Comparison of ENCODE assay signal across 11 cellular contexts in genomic region chr10:126123466-126123865, GRCh38.
"Had no signal": no experiment of that assay in that cellular context is flagged by ENCODE, and none has a peak within 500 bp of the region (broad histone marks: within the 10 kb centered on the region; RNA-seq: fewer than 3 reads in every experiment).

No MANE protein-coding gene starts in this region.

- H3K27me3 ChIP-seq: ascending aorta, gastroesophageal sphincter, pancreas, tibial artery, vagina had no signal

- ATAC-seq: gastroesophageal sphincter had no signal

- H3K4me1 ChIP-seq: ascending aorta, gastroesophageal sphincter, pancreas, tibial artery, vagina had no signal

- H3K9me3 Mint-ChIP-seq: activated CD4-positive, alpha-beta T cell treated with anti-CD3 and anti-CD28 coated beads, Interleukin-2, amount 10 ng/mL, durations not matched to agents 7 days and 5 days had no signal

- DNase-seq: activated CD4-positive, alpha-beta T cell treated with anti-CD3 and anti-CD28 coated beads, Interleukin-2, amount 10 ng/mL, durations not matched to agents 7 days and 5 days; activated naive CD4-positive, alpha-beta T cell; pancreas; retina; stimulated activated CD4-positive, alpha-beta T cell treated with anti-CD3 and anti-CD28 coated beads, Interleukin-15, amount 100 ng/mL, for 24 hours; stimulated activated CD4-positive, alpha-beta T cell treated with anti-CD3 and anti-CD28 coated beads, Interleukin-4, amount 100 ng/mL, for 24 hours; stimulated activated naive CD4-positive, alpha-beta T cell; tibial artery had no signal

- H3K4me3 ChIP-seq: ascending aorta, gastroesophageal sphincter, pancreas, tibial artery, vagina had no signal

- H3K4me3 Mint-ChIP-seq: activated CD4-positive, alpha-beta T cell treated with anti-CD3 and anti-CD28 coated beads, Interleukin-2, amount 10 ng/mL, durations not matched to agents 7 days and 5 days had no signal

- H3K36me3 ChIP-seq: ascending aorta, gastroesophageal sphincter, pancreas, tibial artery, vagina had no signal

- H3K4me1 Mint-ChIP-seq: activated CD4-positive, alpha-beta T cell treated with anti-CD3 and anti-CD28 coated beads, Interleukin-2, amount 10 ng/mL, durations not matched to agents 7 days and 5 days had no signal

- H3K27ac Mint-ChIP-seq: activated CD4-positive, alpha-beta T cell treated with anti-CD3 and anti-CD28 coated beads, Interleukin-2, amount 10 ng/mL, durations not matched to agents 7 days and 5 days had no signal

- H3K27ac ChIP-seq: ascending aorta, gastroesophageal sphincter, pancreas, tibial artery, vagina had no signal

- H3K27me3 Mint-ChIP-seq: activated CD4-positive, alpha-beta T cell treated with anti-CD3 and anti-CD28 coated beads, Interleukin-2, amount 10 ng/mL, durations not matched to agents 7 days and 5 days had no signal

- H3K9me3 ChIP-seq: ascending aorta, gastroesophageal sphincter, pancreas, tibial artery, vagina had no signal
